ENCODE assay signal across 8 cellular contexts in genomic region chr16:4350787-4351659, GRCh38. TPM values are rescaled to one million over a fixed set of nuclear protein-coding genes. Genes with fewer than 3 reads are reported as not detected.
DNase-seq lines count a peak whose midpoint lies in the region; ATAC-seq and TF ChIP-seq lines count a peak whose summit lies in the region.

Gene PAM16, minus strand, starts transcription at chr16:4351321. Its CDS starts 87 bp downstream, at chr16:4351234.

- DNase-seq in C1 segment of cervical spinal cord (lab: John Stamatoyannopoulos, UW) (peak; percentile 58 to 97 (median 91)), NCI-H69 (lab: John Stamatoyannopoulos, UW) (peak; percentile 98), left lung (peak; percentile 96 to 99)
- DNase-seq in activated CD4-positive, alpha-beta T cell treated with anti-CD3 and anti-CD28 coated beads, Interleukin-2, amount 10 ng/mL, durations not matched to agents 7 days and 5 days: peak; percentile 97
- DNase-seq in stimulated activated CD4-positive, alpha-beta T cell treated with anti-CD3 and anti-CD28 coated beads, Interleukin-2, amount 100 ng/mL, for 48 hours: peak; percentile 98 to 99

- peaks cover 0 to 23% of the 10 kb centered on the region in 2 donors for H3K36me3 ChIP-seq in left lung

- H3K4me1 ChIP-seq in left lung: peaks cover 14 to 56% of the 10 kb centered on the region in 2 donors

- H3K27ac ChIP-seq in left lung: peak within 1 kb of the TSS; percentile 74 to 82

- peak within 1 kb of the TSS; percentile 87 to 89 for H3K4me3 ChIP-seq in left lung

- peak within 1 kb of the TSS; percentile 94 for H3K27ac Mint-ChIP-seq in activated CD4-positive, alpha-beta T cell treated with anti-CD3 and anti-CD28 coated beads, Interleukin-2, amount 10 ng/mL, durations not matched to agents 7 days and 5 days
- peak within 1 kb of the TSS; percentile 87 for H3K27ac Mint-ChIP-seq in dendritic cell treated with granulocyte-macrophage colony-stimulating factor and Interleukin-4, amounts not matched to agents 40 ng/mL and 50 ng/mL, for 4 days

- CTCF ChIA-PET in activated CD4-positive, alpha-beta T cell treated with anti-CD3 and anti-CD28 coated beads, Interleukin-2, amount 10 ng/mL, durations not matched to agents 7 days and 5 days (lab: Charles Lee): interaction anchor here (0.5 to 2.1 kb wide), 6 partner anchors 11 to 105 kb away, joined by 3 to 8 read pairs (median 3); no protein-coding TSS in a partner anchor

- intact Hi-C loops in dendritic cell treated with granulocyte-macrophage colony-stimulating factor and Interleukin-4, amounts not matched to agents 40 ng/mL and 50 ng/mL, for 4 days (cut with micrococcal nuclease): loop anchor here (5.0 kb wide), 1 partner anchor 66 kb away; the partner anchor contains the start of gene CORO7
- intact Hi-C loops in left lung (cut with DNase I): no loop called here

- POLR2A ChIA-PET in activated CD4-positive, alpha-beta T cell treated with anti-CD3 and anti-CD28 coated beads, Interleukin-2, amount 10 ng/mL, durations not matched to agents 7 days and 5 days (lab: Charles Lee): no interaction called here

- no peak for TF ChIP-seq CTCF in left lung (IDR thresholded peaks at IDR 0.05)

- H3K9me3 Mint-ChIP-seq in activated CD4-positive, alpha-beta T cell treated with anti-CD3 and anti-CD28 coated beads, Interleukin-2, amount 10 ng/mL, durations not matched to agents 7 days and 5 days: no peaks in the 10 kb centered on the region
- no peaks in the 10 kb centered on the region for H3K9me3 Mint-ChIP-seq in dendritic cell treated with granulocyte-macrophage colony-stimulating factor and Interleukin-4, amounts not matched to agents 40 ng/mL and 50 ng/mL, for 4 days

- peak; percentile 94 for ATAC-seq in GM19372 (IDR thresholded peaks at IDR 0.05; ENCODE audit: low read depth, unreplicated experiment)
- ATAC-seq in HG03521 (IDR thresholded peaks at IDR 0.05; ENCODE audit: unreplicated experiment): peak; percentile 91
- peak; percentile 89 for ATAC-seq in left lung

- peaks cover 26% of the 10 kb centered on the region for H3K4me1 Mint-ChIP-seq in activated CD4-positive, alpha-beta T cell treated with anti-CD3 and anti-CD28 coated beads, Interleukin-2, amount 10 ng/mL, durations not matched to agents 7 days and 5 days
- H3K4me1 Mint-ChIP-seq in dendritic cell treated with granulocyte-macrophage colony-stimulating factor and Interleukin-4, amounts not matched to agents 40 ng/mL and 50 ng/mL, for 4 days (ENCODE audit: low read depth): peaks cover 37% of the 10 kb centered on the region

- peaks cover 12% of the 10 kb centered on the region for H3K36me3 Mint-ChIP-seq in activated CD4-positive, alpha-beta T cell treated with anti-CD3 and anti-CD28 coated beads, Interleukin-2, amount 10 ng/mL, durations not matched to agents 7 days and 5 days (ENCODE audit: low read depth)
- H3K36me3 Mint-ChIP-seq in dendritic cell treated with granulocyte-macrophage colony-stimulating factor and Interleukin-4, amounts not matched to agents 40 ng/mL and 50 ng/mL, for 4 days (ENCODE audit: low read depth): peaks cover 48% of the 10 kb centered on the region

- H3K27me3 Mint-ChIP-seq in activated CD4-positive, alpha-beta T cell treated with anti-CD3 and anti-CD28 coated beads, Interleukin-2, amount 10 ng/mL, durations not matched to agents 7 days and 5 days: no peaks in the 10 kb centered on the region
- H3K27me3 Mint-ChIP-seq in dendritic cell treated with granulocyte-macrophage colony-stimulating factor and Interleukin-4, amounts not matched to agents 40 ng/mL and 50 ng/mL, for 4 days: no peaks in the 10 kb centered on the region

- no peaks in the 10 kb centered on the region for H3K27me3 ChIP-seq in left lung

- peak within 1 kb of the TSS; percentile 96 for H3K4me3 Mint-ChIP-seq in activated CD4-positive, alpha-beta T cell treated with anti-CD3 and anti-CD28 coated beads, Interleukin-2, amount 10 ng/mL, durations not matched to agents 7 days and 5 days
- H3K4me3 Mint-ChIP-seq in dendritic cell treated with granulocyte-macrophage colony-stimulating factor and Interleukin-4, amounts not matched to agents 40 ng/mL and 50 ng/mL, for 4 days: peak within 1 kb of the TSS; percentile 86

- no peaks in the 10 kb centered on the region for H3K9me3 ChIP-seq in left lung

RNA-seq across cellular contexts. Expression of gene PAM16, which starts in this region (rescaled TPM):
- total RNA-seq in activated CD4-positive, alpha-beta T cell treated with anti-CD3 and anti-CD28 coated beads, Interleukin-2, amount 10 ng/mL, durations not matched to agents 7 days and 5 days: 10 to 100 TPM; 35.1 to 39.3 TPM
- total RNA-seq in left lung: 10 to 100 TPM; 26.2 to 44.6 TPM

Comparison
In these comparisons a context has a peak if more than half of its experiments do, and no peak if none do; other contexts are left out.
1. Peak in every context shown above with its lines: DNase-seq, ATAC-seq, H3K4me3 ChIP-seq and H3K27ac ChIP-seq.